Comparison of ENCODE assay signal across 8 cellular contexts in genomic region chr1:30154050-30154449, GRCh38.
DNase-seq lines count a peak whose midpoint lies in the region; ATAC-seq and TF ChIP-seq lines count a peak whose summit lies in the region.
"Not testable (repeated sequence)": the region's sequence is repeated elsewhere in the genome, so short reads cannot be mapped to it uniquely, and the experiment has no call there.

No MANE protein-coding gene starts in this region.

- H3K9me3 ChIP-seq in HUES48 (ENCODE audit: control insufficient read depth, insufficient read depth, low read length), result peaks cover 30% of the 10 kb centered on the region
- peaks cover 54% of the 10 kb centered on the region for H3K9me3 ChIP-seq in HUES6 (ENCODE audit: control insufficient read depth, insufficient read depth, low read depth, low read length)
- H3K9me3 ChIP-seq in HUES64 (ENCODE audit: insufficient read depth, low read depth, low read length), result peaks cover 25% of the 10 kb centered on the region
- peaks cover 64% of the 10 kb centered on the region for H3K9me3 ChIP-seq in NT2/D1 (ENCODE audit: insufficient read depth, low read length)
- peaks cover 66% of the 10 kb centered on the region for H3K9me3 ChIP-seq in endodermal cell (ENCODE audit: control insufficient read depth, low read length)

- not testable (repeated sequence) for H3K18ac ChIP-seq in mesendoderm (ENCODE audit: low read length)

- H3K56ac ChIP-seq in mesendoderm (ENCODE audit: low read length), result not testable (repeated sequence)

- H3K79me1 ChIP-seq in mesendoderm (ENCODE audit: low read length), result not testable (repeated sequence)

- peak overlapping the region; percentile 68; the same call in 1 of the 2 replicates for H3K4me2 ChIP-seq in GM23338
- not testable (repeated sequence) for H3K4me2 ChIP-seq in mesendoderm (ENCODE audit: low read length)

- H2AFZ ChIP-seq in GM23338, result not testable (repeated sequence)

- not testable (repeated sequence) for ATAC-seq in GM23338

- H3K27ac ChIP-seq in GM23338 (ENCODE audit: low read depth); endodermal cell (ENCODE audit: low read depth, low read length): not testable (repeated sequence)
- peak overlapping the region; percentile 84 for H3K27ac ChIP-seq in HUES48 (ENCODE audit: low read depth, low read length)
- H3K27ac ChIP-seq in HUES6 (ENCODE audit: low read depth, low read length), result peak overlapping the region; percentile 62; the same call in 1 of the 2 replicates
- peak overlapping the region; percentile 60; the same call in 1 of the 2 replicates for H3K27ac ChIP-seq in HUES64 (ENCODE audit: low read depth, low read length)
- peak overlapping the region; percentile 15 for H3K27ac ChIP-seq in mesendoderm (ENCODE audit: low read depth, low read length)

- TF ChIP-seq CTCF in GM23338 (conservative IDR thresholded peaks at IDR 0.05; ENCODE audit: low read depth in 2 of 2); endodermal cell (conservative IDR thresholded peaks at IDR 0.05): not testable (repeated sequence)

- not testable (repeated sequence) for H2AK5ac ChIP-seq in mesendoderm (ENCODE audit: low read length)

- H3K4me1 ChIP-seq in GM23338 (ENCODE audit: insufficient read depth), result peaks cover 17% of the 10 kb centered on the region
- H3K4me1 ChIP-seq in HUES48 (ENCODE audit: control insufficient read depth, insufficient read depth, low read length), result peaks cover 10% of the 10 kb centered on the region
- H3K4me1 ChIP-seq in HUES6 (ENCODE audit: control insufficient read depth, insufficient read depth, low read length); NT2/D1 (ENCODE audit: insufficient read depth, insufficient read length); endodermal cell (ENCODE audit: control insufficient read depth, insufficient read depth, low read length); mesendoderm (ENCODE audit: control insufficient read depth, low read depth, low read length): not testable (repeated sequence)
- peaks cover 20% of the 10 kb centered on the region for H3K4me1 ChIP-seq in HUES64 (ENCODE audit: insufficient read depth, low read length)

- not testable (repeated sequence) for H3F3A ChIP-seq in GM23338 (replicated peaks; ENCODE audit: low read depth)

- not testable (repeated sequence) for H3K4ac ChIP-seq in mesendoderm (ENCODE audit: low read depth, low read length)

- H3K9me3 Mint-ChIP-seq in GM23338 (peaks cover 59% of the 10 kb centered on the region), endodermal cell (peaks cover 79% of the 10 kb centered on the region)

- H3K9me2 ChIP-seq in GM23338 (ENCODE audit: insufficient read depth), result not testable (repeated sequence)

- H3K4me3 ChIP-seq in GM23338; HUES48 (ENCODE audit: low read depth, low read length); HUES6 (ENCODE audit: low read depth, low read length); HUES64 (ENCODE audit: low read length); NT2/D1 (ENCODE audit: insufficient read length, low read depth); mesendoderm (ENCODE audit: low read length): not testable (repeated sequence)
- H3K4me3 ChIP-seq in endodermal cell (ENCODE audit: low read length), result peak overlapping the region; percentile 74

- H3K36me3 Mint-ChIP-seq in GM23338 (ENCODE audit: low read depth), result peaks cover 25% of the 10 kb centered on the region
- H3K36me3 Mint-ChIP-seq in endodermal cell (ENCODE audit: low read depth), result peaks cover 40% of the 10 kb centered on the region

- not testable (repeated sequence) for H3K27ac Mint-ChIP-seq in GM23338
- H3K27ac Mint-ChIP-seq in endodermal cell, result peak overlapping the region; percentile 78

- H3K27me3 ChIP-seq in GM23338 (ENCODE audit: insufficient read depth); HUES48 (ENCODE audit: control insufficient read depth, insufficient read depth, low read length); HUES6 (ENCODE audit: control insufficient read depth, insufficient read depth, low read length); HUES64 (ENCODE audit: insufficient read depth, low read length); NT2/D1 (ENCODE audit: insufficient read depth, insufficient read length); endodermal cell (ENCODE audit: control insufficient read depth, insufficient read depth, low read length, poor library complexity, severe bottlenecking); mesendoderm (ENCODE audit: insufficient read depth, low read length, poor library complexity): not testable (repeated sequence)

- H3K36me3 ChIP-seq in GM23338 (ENCODE audit: insufficient read depth), result peaks cover 18% of the 10 kb centered on the region; the same call in 1 of the 2 replicates
- not testable (repeated sequence) for H3K36me3 ChIP-seq in HUES48 (ENCODE audit: control insufficient read depth, insufficient read depth, low read length); HUES6 (ENCODE audit: control insufficient read depth, insufficient read depth, low read length); HUES64 (ENCODE audit: insufficient read depth, low read length); NT2/D1 (ENCODE audit: insufficient read depth, insufficient read length, low read length); endodermal cell (ENCODE audit: control insufficient read depth, insufficient read depth, low read length); mesendoderm (ENCODE audit: control insufficient read depth, insufficient read depth, low read length)

- not testable (repeated sequence) for H4K5ac ChIP-seq in mesendoderm (ENCODE audit: low read length)

- H3K4me1 Mint-ChIP-seq in GM23338 (peaks cover 17% of the 10 kb centered on the region; the same call in 2 of the 3 replicates), endodermal cell (peaks cover 20% of the 10 kb centered on the region)

- not testable (repeated sequence) for H2BK15ac ChIP-seq in mesendoderm (replicated peaks; ENCODE audit: low read depth)

- H2BK5ac ChIP-seq in mesendoderm (ENCODE audit: low read length), result peak overlapping the region; percentile 77

- not testable (repeated sequence) for H3K23ac ChIP-seq in mesendoderm (ENCODE audit: low read length)

- H3K4me3 Mint-ChIP-seq in GM23338, endodermal cell: not testable (repeated sequence)

- WGBS in HUES64, result 0% methylated on average over 1 of the region's 1 CpG
- WGBS in endodermal cell (ENCODE audit: insufficient coverage in 1 of 2, insufficient read length in 1 of 2), 2 experiments, result 0% methylated on average over 1 of the region's 1 CpG
- no CpG with 5 or more reads among the region's 1 CpG for WGBS in mesendoderm (ENCODE audit: extremely low coverage, insufficient coverage, low lambda C conversion rate)

- H4K20me1 ChIP-seq in GM23338 (replicated peaks; ENCODE audit: insufficient read depth), result not testable (repeated sequence)

- DNase-seq in GM23338 (ENCODE audit: low spot score); endodermal cell: not testable (repeated sequence)
- peak; percentile 23 for DNase-seq in NT2/D1 (ENCODE audit: low read depth, low spot score)
- peak; percentile 9 for DNase-seq in iPS DF 4.7 (ENCODE audit: extremely low read depth, low spot score)
- DNase-seq in mesendoderm, result peak; percentile 77

- not testable (repeated sequence) for H4K8ac ChIP-seq in mesendoderm (ENCODE audit: low read depth, low read length)

- not testable (repeated sequence) for H2BK120ac ChIP-seq in mesendoderm (ENCODE audit: low read depth, low read length)

- not testable (repeated sequence) for H3K27me3 Mint-ChIP-seq in GM23338 (ENCODE audit: insufficient read depth, low read depth, poor library complexity); endodermal cell (ENCODE audit: insufficient read depth)

- H3K79me2 ChIP-seq in GM23338 (replicated peaks; ENCODE audit: insufficient read depth); mesendoderm (ENCODE audit: control insufficient read depth, insufficient read depth, low read length): not testable (repeated sequence)

- not testable (repeated sequence) for H3K9ac ChIP-seq in HUES48 (ENCODE audit: low read depth, low read length); HUES6 (ENCODE audit: low read length); HUES64 (ENCODE audit: low read depth, low read length); NT2/D1 (ENCODE audit: insufficient read length, low read depth); mesendoderm (ENCODE audit: low read length)
- peak overlapping the region; percentile 16 for H3K9ac ChIP-seq in endodermal cell (ENCODE audit: extremely low read depth, low read length, poor library complexity, severe bottlenecking)

TF ChIP-seq in GM23338, 12 proteins besides CTCF, POLR2A, EP300 and RAD21:
- TF ChIP-seq NANOG (IDR thresholded peaks at IDR 0.05; ENCODE audit: borderline replicate concordance), result peak; percentile 71; the same call in 1 of the 2 replicates
